ENCODE assay signal across 1 cellular context in the genomic region with DNA sequence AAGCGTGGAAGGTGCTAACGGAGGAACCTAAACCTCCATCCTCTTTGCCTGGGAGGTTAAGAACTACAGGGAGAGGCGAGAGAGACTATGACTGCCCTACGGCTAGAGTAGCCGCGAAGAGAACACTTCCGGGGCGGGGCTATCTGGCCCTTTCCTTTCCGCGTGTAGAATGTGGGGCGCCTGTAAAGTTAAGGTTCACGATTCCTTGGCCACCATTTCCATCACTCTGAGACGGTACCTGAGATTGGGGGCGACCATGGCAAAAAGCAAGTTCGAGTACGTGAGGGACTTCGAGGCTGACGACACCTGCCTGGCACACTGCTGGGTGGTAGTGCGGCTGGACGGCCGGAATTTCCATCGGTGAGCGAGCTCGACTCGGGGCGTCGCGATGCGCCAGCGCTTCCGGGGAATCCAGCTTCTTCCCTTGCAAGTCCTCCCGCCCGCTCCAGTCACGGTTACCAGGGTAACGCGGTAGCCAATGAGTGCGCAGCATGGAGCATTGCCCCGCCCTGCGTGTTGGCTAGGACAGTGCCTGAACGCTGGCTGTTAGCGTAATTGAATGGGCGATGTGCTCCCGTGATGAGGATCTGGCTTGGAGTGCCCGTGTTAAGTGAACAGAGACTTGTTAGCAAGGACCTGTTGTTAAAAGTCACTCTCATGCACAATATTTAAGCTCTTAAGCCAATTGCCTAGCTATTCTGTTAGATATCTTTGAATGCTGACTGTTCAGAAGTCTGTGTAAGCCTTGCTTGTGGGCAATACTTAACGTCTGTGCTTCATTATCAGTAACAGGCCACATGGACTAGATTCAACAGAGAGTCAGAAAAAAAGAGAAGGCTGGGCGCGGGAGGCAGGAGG.
A peak's percentile ranks its signal among the peaks of the same experiment; 100 is the strongest.
TF ChIP-seq lines count a peak whose summit lies in the region.

A gene (plus strand): TSS at position 149 of the 858 bp plus-strand sequence. CDS start 21 bp downstream, at position 170.

TF ChIP-seq in GM12878, 131 proteins besides CTCF, POLR2A, EP300 and RAD21 (continued from another document):
- TF ChIP-seq, protein P1, sequence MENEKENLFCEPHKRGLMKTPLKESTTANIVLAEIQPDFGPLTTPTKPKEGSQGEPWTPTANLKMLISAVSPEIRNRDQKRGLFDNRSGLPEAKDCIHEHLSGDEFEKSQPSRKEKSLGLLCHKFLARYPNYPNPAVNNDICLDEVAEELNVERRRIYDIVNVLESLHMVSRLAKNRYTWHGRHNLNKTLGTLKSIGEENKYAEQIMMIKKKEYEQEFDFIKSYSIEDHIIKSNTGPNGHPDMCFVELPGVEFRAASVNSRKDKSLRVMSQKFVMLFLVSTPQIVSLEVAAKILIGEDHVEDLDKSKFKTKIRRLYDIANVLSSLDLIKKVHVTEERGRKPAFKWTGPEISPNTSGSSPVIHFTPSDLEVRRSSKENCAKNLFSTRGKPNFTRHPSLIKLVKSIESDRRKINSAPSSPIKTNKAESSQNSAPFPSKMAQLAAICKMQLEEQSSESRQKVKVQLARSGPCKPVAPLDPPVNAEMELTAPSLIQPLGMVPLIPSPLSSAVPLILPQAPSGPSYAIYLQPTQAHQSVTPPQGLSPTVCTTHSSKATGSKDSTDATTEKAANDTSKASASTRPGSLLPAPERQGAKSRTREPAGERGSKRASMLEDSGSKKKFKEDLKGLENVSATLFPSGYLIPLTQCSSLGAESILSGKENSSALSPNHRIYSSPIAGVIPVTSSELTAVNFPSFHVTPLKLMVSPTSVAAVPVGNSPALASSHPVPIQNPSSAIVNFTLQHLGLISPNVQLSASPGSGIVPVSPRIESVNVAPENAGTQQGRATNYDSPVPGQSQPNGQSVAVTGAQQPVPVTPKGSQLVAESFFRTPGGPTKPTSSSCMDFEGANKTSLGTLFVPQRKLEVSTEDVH (IDR thresholded peaks at IDR 0.05; ENCODE audit: low read depth, partially characterized antibody), result peak; percentile 75
- 0 out of 2 replicates have a peak, but pooled peaks have one; percentile 62 for TF ChIP-seq ZNF207 (IDR thresholded peaks at IDR 0.05; ENCODE audit: borderline replicate concordance)
- no peak for TF ChIP-seq CBX5 (IDR thresholded peaks at IDR 0.05; ENCODE audit: low read depth)
- peak; percentile 87 for TF ChIP-seq GATAD2B (conservative IDR thresholded peaks at IDR 0.05; ENCODE audit: low read depth)
- TF ChIP-seq RB1 (IDR thresholded peaks at IDR 0.05; ENCODE audit: borderline replicate concordance), result peak; percentile 66; the same call in 1 of the 2 replicates
- TF ChIP-seq, protein P2, sequence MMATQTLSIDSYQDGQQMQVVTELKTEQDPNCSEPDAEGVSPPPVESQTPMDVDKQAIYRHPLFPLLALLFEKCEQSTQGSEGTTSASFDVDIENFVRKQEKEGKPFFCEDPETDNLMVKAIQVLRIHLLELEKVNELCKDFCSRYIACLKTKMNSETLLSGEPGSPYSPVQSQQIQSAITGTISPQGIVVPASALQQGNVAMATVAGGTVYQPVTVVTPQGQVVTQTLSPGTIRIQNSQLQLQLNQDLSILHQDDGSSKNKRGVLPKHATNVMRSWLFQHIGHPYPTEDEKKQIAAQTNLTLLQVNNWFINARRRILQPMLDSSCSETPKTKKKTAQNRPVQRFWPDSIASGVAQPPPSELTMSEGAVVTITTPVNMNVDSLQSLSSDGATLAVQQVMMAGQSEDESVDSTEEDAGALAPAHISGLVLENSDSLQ (IDR thresholded peaks at IDR 0.05), result peak; percentile 83
- TF ChIP-seq, protein P3, sequence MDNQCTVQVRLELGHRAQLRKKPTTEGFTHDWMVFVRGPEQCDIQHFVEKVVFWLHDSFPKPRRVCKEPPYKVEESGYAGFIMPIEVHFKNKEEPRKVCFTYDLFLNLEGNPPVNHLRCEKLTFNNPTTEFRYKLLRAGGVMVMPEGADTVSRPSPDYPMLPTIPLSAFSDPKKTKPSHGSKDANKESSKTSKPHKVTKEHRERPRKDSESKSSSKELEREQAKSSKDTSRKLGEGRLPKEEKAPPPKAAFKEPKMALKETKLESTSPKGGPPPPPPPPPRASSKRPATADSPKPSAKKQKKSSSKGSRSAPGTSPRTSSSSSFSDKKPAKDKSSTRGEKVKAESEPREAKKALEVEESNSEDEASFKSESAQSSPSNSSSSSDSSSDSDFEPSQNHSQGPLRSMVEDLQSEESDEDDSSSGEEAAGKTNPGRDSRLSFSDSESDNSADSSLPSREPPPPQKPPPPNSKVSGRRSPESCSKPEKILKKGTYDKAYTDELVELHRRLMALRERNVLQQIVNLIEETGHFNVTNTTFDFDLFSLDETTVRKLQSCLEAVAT (IDR thresholded peaks at IDR 0.05), result peak; percentile 75; the same call in 1 of the 2 replicates
